In the genomic region with DNA sequence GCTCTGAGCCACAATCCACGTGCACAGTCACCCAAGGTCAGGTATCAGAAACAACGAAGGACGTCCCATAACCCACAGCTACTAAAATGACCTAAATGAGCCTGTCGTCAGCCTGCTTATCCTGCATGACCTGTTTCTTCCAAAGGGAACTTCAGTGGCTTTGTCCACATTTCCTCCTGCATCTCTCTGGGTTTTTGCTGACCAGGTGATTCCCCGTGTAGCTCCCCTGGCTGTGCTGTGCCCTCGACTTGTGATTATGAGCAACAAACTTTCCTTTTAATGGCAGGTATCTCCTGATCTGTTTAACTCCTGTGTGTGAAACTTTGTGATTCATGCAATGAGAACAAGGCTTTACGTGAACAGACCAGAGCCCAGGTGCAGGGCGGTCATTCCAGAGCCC, we compare ENCODE assay signal across 21 cellular contexts.
DNase-seq lines count a peak whose midpoint lies in the region; ATAC-seq, FAIRE-seq and TF ChIP-seq lines count a peak whose summit lies in the region.
"Had no signal": no experiment of that assay in that cellular context is flagged by ENCODE, and none has a peak within 500 bp of the region (broad histone marks: within the 10 kb centered on the region; RNA-seq: fewer than 3 reads in every experiment).

No MANE protein-coding gene starts in this region.

- H2AFZ ChIP-seq in HepG2 (ENCODE audit: low read length): no peak overlapping the region
- H2AFZ ChIP-seq in neuronal stem cell (ENCODE audit: low read length): no peak overlapping the region

- no peak overlapping the region for H3K23ac ChIP-seq in neuronal stem cell (ENCODE audit: low read depth, low read length, poor library complexity)

- H3K79me2 ChIP-seq in HepG2 (ENCODE audit: insufficient read depth, low read length): no peaks in the 10 kb centered on the region

- CTCF ChIA-PET in HepG2 (lab: Yijun Ruan, JAX; ENCODE audit: low intra/inter-chr PET ratio, low total read pairs): no interaction called here

- H3K14ac ChIP-seq in neuronal stem cell (ENCODE audit: low read length): no peak overlapping the region

- intact Hi-C loops in HepG2 (cut with micrococcal nuclease; ENCODE audit: unreplicated experiment): no loop called here
- intact Hi-C loops in right lobe of liver (cut with DNase I): no loop called here

- H3K4me3 ChIP-seq in HepG2 (replicated peaks in 1 of 3; ENCODE audit: insufficient read depth in 1 of 3, low read depth in 2 of 3, low read length in 3 of 3): no peak overlapping the region
- H3K4me3 ChIP-seq in right lobe of liver: no peak overlapping the region
- H3K4me3 ChIP-seq in BLaER1 treated with 17β-estradiol and CSF1 and Interleukin-3, amounts not matched to agents 10 nM and 100 nM: no peak overlapping the region
- no peak overlapping the region for H3K4me3 ChIP-seq in neuronal stem cell (ENCODE audit: low read length in 2 of 2)

- DNase-seq in HepG2 (ENCODE audit: low spot score): no peak
- DNase-seq in right lobe of liver: no peak
- DNase-seq in kidney tubule cell (ENCODE audit: low spot score): peak; percentile 2
- no peak for DNase-seq in neuronal stem cell (ENCODE audit: low spot score)
- DNase-seq: AML-193; Caco-2; Calu3; CD4-positive, alpha-beta T cell; CD8-positive, alpha-beta T cell; DMS79 treated with DMSO at 0.1 percent for 48 hours; GF-D8 had no signal

- H4K8ac ChIP-seq in neuronal stem cell (ENCODE audit: low read depth, low read length): no peak overlapping the region

- ATAC-seq in HepG2 (no peak), right lobe of liver (no peak), HG03439 (IDR thresholded peaks at IDR 0.05; ENCODE audit: unreplicated experiment) (no peak), HG03139 (IDR thresholded peaks at IDR 0.05; ENCODE audit: unreplicated experiment) (no peak), GM21447 (IDR thresholded peaks at IDR 0.05; ENCODE audit: unreplicated experiment) (no peak)
- ATAC-seq: CD8-positive, alpha-beta T cell had no signal

- H2BK15ac ChIP-seq in neuronal stem cell (ENCODE audit: low read length): no peak overlapping the region

- H3K27ac ChIP-seq in HepG2 (ENCODE audit: extremely low read length, insufficient read depth, low read length): no peak overlapping the region
- H3K27ac ChIP-seq in right lobe of liver: no peak overlapping the region
- no peak overlapping the region; a peak in 2 of 22 replicates for H3K27ac ChIP-seq in BLaER1 treated with 17β-estradiol and CSF1 and Interleukin-3, amounts not matched to agents 10 nM and 100 nM
- H3K27ac ChIP-seq in neuronal stem cell (replicated peaks; ENCODE audit: low read length): no peak overlapping the region
- H3K27ac ChIP-seq: 22Rv1, C4-2B had no signal

- no peak overlapping the region for H3K4me2 ChIP-seq in HepG2 (ENCODE audit: low read depth, low read length)
- H3K4me2 ChIP-seq in BLaER1 treated with 17β-estradiol and CSF1 and Interleukin-3, amounts not matched to agents 10 nM and 100 nM: peak overlapping the region in 9 of 11 experiments; percentile 7 to 72 (median 41); a peak in 16 of 22 replicates
- H3K4me2 ChIP-seq in neuronal stem cell (ENCODE audit: insufficient read depth, low read length, poor library complexity, severe bottlenecking): no peak overlapping the region

- no peak overlapping the region for H3K18ac ChIP-seq in neuronal stem cell (ENCODE audit: low read length)

- no peaks in the 10 kb centered on the region for H4K20me1 ChIP-seq in HepG2 (ENCODE audit: insufficient read depth, low read length)
- no peaks in the 10 kb centered on the region for H4K20me1 ChIP-seq in BLaER1 treated with 17β-estradiol and CSF1 and Interleukin-3, amounts not matched to agents 10 nM and 100 nM

- no TSS peak for BruUV-seq in HepG2 (replicated peaks; lab: Mats Ljungman, UMichigan)

- no peak for FAIRE-seq in HepG2 (lab: Jason Lieb, UNC)
- FAIRE-seq: D721Med, G401.6, GM12891, GM19239 had no signal

- H3K79me1 ChIP-seq in neuronal stem cell (ENCODE audit: low read depth, low read length): no peaks in the 10 kb centered on the region

- TF ChIP-seq CTCF in HepG2 (CRISPR knock-in tag; IDR thresholded peaks at IDR 0.05): no peak
- TF ChIP-seq CTCF in right lobe of liver (IDR thresholded peaks at IDR 0.05): no peak

- no peak overlapping the region for H3K4ac ChIP-seq in neuronal stem cell (ENCODE audit: low read length)

- H3K9me3 ChIP-seq in HepG2 (ENCODE audit: low read length) (peaks cover 9% of the 10 kb centered on the region; the same call in 1 of the 2 replicates), right lobe of liver (no peaks in the 10 kb centered on the region), neuronal stem cell (replicated peaks in 1 of 2; ENCODE audit: control insufficient read depth in 2 of 2, insufficient read depth in 1 of 2, low read depth in 1 of 2, low read length in 2 of 2) (peaks cover 18 to 20% of the 10 kb centered on the region in 2 donors)
- peaks cover 28 to 56% (median 42%) of the 10 kb centered on the region in 11 experiments for H3K9me3 ChIP-seq in BLaER1 treated with 17β-estradiol and CSF1 and Interleukin-3, amounts not matched to agents 10 nM and 100 nM (replicated peaks in 1 of 11)

- no peak overlapping the region for H2BK5ac ChIP-seq in neuronal stem cell (ENCODE audit: low read length)

- POLR2A ChIA-PET in HepG2 (lab: Yijun Ruan, JAX): no interaction called here

- H2BK12ac ChIP-seq in neuronal stem cell (ENCODE audit: low read length): no peak overlapping the region

- H4K91ac ChIP-seq in neuronal stem cell (ENCODE audit: low read depth, low read length, poor library complexity): no peak overlapping the region

- H3K9ac ChIP-seq in HepG2 (ENCODE audit: insufficient read depth, low read depth, low read length): no peak overlapping the region
- no peak overlapping the region for H3K9ac ChIP-seq in BLaER1 treated with 17β-estradiol and CSF1 and Interleukin-3, amounts not matched to agents 10 nM and 100 nM
- H3K9ac ChIP-seq in neuronal stem cell (ENCODE audit: low read depth, low read length, poor library complexity): no peak overlapping the region

- in situ Hi-C loops in HepG2 (cut with HindIII; ENCODE audit: extremely low pct_ligation_motif_present, low pct_unique_long_range_greater_than_20kb): no loop called here

- TF ChIP-seq POLR2A in HepG2 (IDR thresholded peaks at IDR 0.05; ENCODE audit: insufficient read depth in 1 of 2, low read depth in 2 of 2, low read length in 2 of 2) (no peak), right lobe of liver (IDR thresholded peaks at IDR 0.05) (no peak)

- H2AK5ac ChIP-seq in neuronal stem cell (ENCODE audit: low read depth, low read length): peak overlapping the region; percentile 15

- H3K4me1 ChIP-seq in HepG2 (ENCODE audit: insufficient read depth, low read length) (peaks cover 4% of the 10 kb centered on the region), right lobe of liver (no peaks in the 10 kb centered on the region), neuronal stem cell (ENCODE audit: control insufficient read depth in 2 of 2, insufficient read depth in 1 of 2, low read depth in 1 of 2, low read length in 2 of 2) (peaks cover 0 to 5% of the 10 kb centered on the region in 2 donors)
- peaks cover 0 to 17% (median 14%) of the 10 kb centered on the region in 10 experiments; a peak in 14 of 20 replicates for H3K4me1 ChIP-seq in BLaER1 treated with 17β-estradiol and CSF1 and Interleukin-3, amounts not matched to agents 10 nM and 100 nM
- H3K4me1 ChIP-seq: Caco-2 had no signal

- no peak for TF ChIP-seq EP300 in HepG2 (IDR thresholded peaks at IDR 0.05; ENCODE audit: low read depth in 2 of 2, low read length in 2 of 2)
- TF ChIP-seq EP300 in HepG2 (CRISPR knock-in tag; IDR thresholded peaks at IDR 0.05; ENCODE audit: borderline replicate concordance): no peak

- H3K27me3 ChIP-seq in HepG2 (ENCODE audit: control insufficient read depth in 1 of 2, insufficient read depth in 2 of 2, low read length in 2 of 2) (peaks cover 0 to 4% of the 10 kb centered on the region in 2 experiments; a peak in 3 of 5 replicates), right lobe of liver (no peaks in the 10 kb centered on the region), neuronal stem cell (ENCODE audit: control insufficient read depth in 3 of 3, insufficient read depth in 3 of 3, low read depth in 1 of 3, low read length in 3 of 3) (no peaks in the 10 kb centered on the region)
- H3K27me3 ChIP-seq in BLaER1 treated with 17β-estradiol and CSF1 and Interleukin-3, amounts not matched to agents 10 nM and 100 nM: no peaks in the 10 kb centered on the region

- 22% methylated on average over 8 of the region's 8 CpGs for WGBS in HepG2 (ENCODE audit: low lambda C conversion rate)
- WGBS in right lobe of liver (ENCODE audit: insufficient coverage, low coverage, low lambda C conversion rate, missing lambda C conversion rate): 67% methylated on average over 7 of the region's 8 CpGs
- no CpG with 5 or more reads among the region's 8 CpGs for WGBS in neuronal stem cell (ENCODE audit: extremely low coverage in 2 of 2, insufficient read length in 2 of 2, insufficient replicate concordance in 1 of 2), 2 donors

- H3K36me3 ChIP-seq in HepG2 (replicated peaks in 1 of 2; ENCODE audit: control insufficient read depth in 1 of 2, insufficient read depth in 2 of 2, low read length in 2 of 2) (no peaks in the 10 kb centered on the region), right lobe of liver (no peaks in the 10 kb centered on the region), neuronal stem cell (replicated peaks in 1 of 2; ENCODE audit: control insufficient read depth in 2 of 2, insufficient read depth in 2 of 2, low read length in 2 of 2) (no peaks in the 10 kb centered on the region)
- no peaks in the 10 kb centered on the region for H3K36me3 ChIP-seq in BLaER1 treated with 17β-estradiol and CSF1 and Interleukin-3, amounts not matched to agents 10 nM and 100 nM

- H2BK120ac ChIP-seq in neuronal stem cell (ENCODE audit: low read depth, low read length): no peak overlapping the region

- TF ChIP-seq RAD21 in HepG2 (CRISPR knock-in tag; IDR thresholded peaks at IDR 0.05): no peak

TF ChIP-seq in HepG2, 621 proteins besides CTCF, POLR2A, EP300 and RAD21 (continues in another document):
- peak; percentile 43; the same call in 1 of the 2 replicates for TF ChIP-seq MAFF (IDR thresholded peaks at IDR 0.05; ENCODE audit: low read depth, low read length)
- TF ChIP-seq, protein P1, sequence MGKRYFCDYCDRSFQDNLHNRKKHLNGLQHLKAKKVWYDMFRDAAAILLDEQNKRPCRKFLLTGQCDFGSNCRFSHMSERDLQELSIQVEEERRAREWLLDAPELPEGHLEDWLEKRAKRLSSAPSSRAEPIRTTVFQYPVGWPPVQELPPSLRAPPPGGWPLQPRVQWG (CRISPR knock-in tag; IDR thresholded peaks at IDR 0.05; ENCODE audit: borderline replicate concordance, low read depth): no peak
- no peak for TF ChIP-seq ZBTB8A (CRISPR knock-in tag; IDR thresholded peaks at IDR 0.05; ENCODE audit: borderline replicate concordance, low read depth)
- TF ChIP-seq MAFK (conservative IDR thresholded peaks at IDR 0.05 in 1 of 2, IDR thresholded peaks at IDR 0.05 in 1 of 2; ENCODE audit: low read length in 2 of 2): peak; percentile 59 to 71

Comparison
In these comparisons a context has a peak if more than half of its experiments do, and no peak if none do; other contexts are left out.
1. H3K4me2 ChIP-seq: peak in BLaER1 treated with 17β-estradiol and CSF1 and Interleukin-3, amounts not matched to agents 10 nM and 100 nM (9 of 11); none in HepG2 (single experiment) and neuronal stem cell (single experiment).